15 cellular contexts compared by ENCODE assay signal in the genomic region with DNA sequence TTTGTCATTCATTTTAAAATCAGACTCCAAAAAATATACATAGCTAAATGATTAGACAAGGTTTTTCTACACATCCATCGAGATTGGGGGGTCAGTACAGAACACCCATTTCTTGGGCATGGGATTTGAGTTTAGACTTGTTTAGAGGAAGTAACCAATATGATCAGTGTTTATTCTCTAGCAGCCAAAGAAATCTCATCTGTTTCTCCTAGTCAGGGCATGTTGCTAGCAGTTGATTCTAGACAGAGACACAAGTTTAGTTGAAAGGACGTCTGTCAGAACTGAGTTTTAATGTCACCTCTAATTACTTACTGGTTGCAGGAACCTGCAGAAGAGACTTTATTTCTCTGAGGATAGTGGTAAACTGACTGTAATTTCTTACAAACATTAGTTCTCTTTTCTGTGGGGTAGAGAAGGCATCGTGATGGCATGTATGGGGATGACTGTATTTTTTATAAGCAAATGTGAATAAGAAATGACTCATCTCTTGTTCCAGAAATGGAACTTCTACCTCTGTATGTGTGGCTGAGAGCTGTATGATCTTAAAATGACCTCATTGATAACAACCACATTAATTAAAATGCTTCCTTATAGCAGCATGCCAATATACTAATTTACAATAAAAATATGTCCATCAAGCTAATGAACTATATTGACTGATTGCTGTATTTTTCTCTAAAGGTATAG. TPM values are rescaled to one million over a fixed set of nuclear protein-coding genes. Genes with fewer than 3 reads are reported as not detected.
DNase-seq lines count a peak whose midpoint lies in the region; ATAC-seq and TF ChIP-seq lines count a peak whose summit lies in the region.
"Had no signal": no experiment of that assay in that cellular context is flagged by ENCODE, and none has a peak within 500 bp of the region (broad histone marks: within the 10 kb centered on the region; RNA-seq: fewer than 3 reads in every experiment).

No MANE protein-coding gene starts in this region.

- WGBS in stomach, 5 donors: 16 to 32% (median 25%) methylated on average over 3 of the region's 3 CpGs

- H3K9me3 Mint-ChIP-seq in activated T-cell treated with anti-CD3 and anti-CD28 coated beads, Interleukin-2, amount 50 U/mL, for 4 hours: no peaks in the 10 kb centered on the region
- H3K9me3 Mint-ChIP-seq: T-helper 1 cell treated with Interleukin-12 subunit alpha and Interleukin-12 subunit beta and Interleukin-4 antibody, amounts not matched to agents 30 μg/mL and 1 μg/mL, for 36 hours had no signal

- peaks cover 45% of the 10 kb centered on the region for H3K4me1 ChIP-seq in RWPE2 (ENCODE audit: insufficient read depth, poor library complexity, severe bottlenecking)
- H3K4me1 ChIP-seq in stomach: peaks cover 18 to 50% (median 30%) of the 10 kb centered on the region in 4 donors
- no peaks in the 10 kb centered on the region for H3K4me1 ChIP-seq in right atrium auricular region
- H3K4me1 ChIP-seq: vagina had no signal

- H3K27me3 Mint-ChIP-seq in activated T-cell treated with anti-CD3 and anti-CD28 coated beads, Interleukin-2, amount 50 U/mL, for 4 hours (ENCODE audit: low read depth): peaks cover 8% of the 10 kb centered on the region

- H3K27me3 ChIP-seq in RWPE2 (ENCODE audit: insufficient read depth, poor library complexity, severe bottlenecking): no peaks in the 10 kb centered on the region
- H3K27me3 ChIP-seq in stomach: no peaks in the 10 kb centered on the region
- no peaks in the 10 kb centered on the region for H3K27me3 ChIP-seq in right atrium auricular region
- H3K27me3 ChIP-seq: vagina had no signal

- H3K36me3 ChIP-seq in RWPE2 (ENCODE audit: low read depth) (no peaks in the 10 kb centered on the region), stomach (no peaks in the 10 kb centered on the region), right atrium auricular region (no peaks in the 10 kb centered on the region)
- H3K36me3 ChIP-seq: vagina had no signal

- H3K27ac ChIP-seq in RWPE2 (ENCODE audit: poor library complexity, severe bottlenecking) (peak overlapping the region; percentile 67), stomach (peak overlapping the region in 4 of 5 donors; percentile 19 to 82 (median 52)), right atrium auricular region (no peak overlapping the region)
- H3K27ac ChIP-seq: vagina had no signal

- no peaks in the 10 kb centered on the region for H3K36me3 Mint-ChIP-seq in activated T-cell treated with anti-CD3 and anti-CD28 coated beads, Interleukin-2, amount 50 U/mL, for 4 hours (ENCODE audit: insufficient read depth)

- peak overlapping the region; percentile 25 for H3K4me3 Mint-ChIP-seq in activated T-cell treated with anti-CD3 and anti-CD28 coated beads, Interleukin-2, amount 50 U/mL, for 4 hours
- H3K4me3 Mint-ChIP-seq: T-helper 1 cell treated with Interleukin-12 subunit alpha and Interleukin-12 subunit beta and Interleukin-4 antibody, amounts not matched to agents 30 μg/mL and 1 μg/mL, for 36 hours had no signal

- peak; percentile 89 to 90 for ATAC-seq in activated T-cell treated with anti-CD3 and anti-CD28 coated beads, Interleukin-2, amount 50 U/mL, for 4 hours
- peak; percentile 87 for ATAC-seq in RWPE2 (ENCODE audit: low read depth)

- DNase-seq in activated T-cell treated with anti-CD3 and anti-CD28 coated beads, Interleukin-2, amount 50 U/mL, for 4 hours: no peak
- DNase-seq in activated T-cell treated with anti-CD3 and anti-CD28 coated beads for 4 hours (no peak), RWPE2 (ENCODE audit: low spot score) (no peak), glomerular visceral epithelial cell (ENCODE audit: extremely low spot score) (peak; percentile 30), stomach (no peak), NCI-H146 treated with DMSO at 0.1 percent for 48 hours (lab: John Stamatoyannopoulos, UW; ENCODE audit: unreplicated experiment) (no peak), NCI-H2196 (lab: John Stamatoyannopoulos, UW; ENCODE audit: unreplicated experiment) (no peak), right atrium auricular region (ENCODE audit: low spot score) (no peak)
- DNase-seq: activated CD4-positive, alpha-beta T cell treated with anti-CD3 and anti-CD28 coated beads for 4 hours; activated gamma-delta T cell; DMS153; NCI-H2227 treated with DMSO at 0.1 percent for 48 hours; occipital lobe had no signal

- intact Hi-C loops in stomach (cut with DNase I; ENCODE audit: low total_unique reads): no loop called here

- peaks cover 8% of the 10 kb centered on the region for H3K4me1 Mint-ChIP-seq in activated T-cell treated with anti-CD3 and anti-CD28 coated beads, Interleukin-2, amount 50 U/mL, for 4 hours (ENCODE audit: low read depth)

- H3K4me3 ChIP-seq in RWPE2 (ENCODE audit: severe bottlenecking): no peak overlapping the region
- no peak overlapping the region for H3K4me3 ChIP-seq in stomach
- H3K4me3 ChIP-seq in right atrium auricular region: no peak overlapping the region
- H3K4me3 ChIP-seq: vagina had no signal

- no peak for TF ChIP-seq CTCF in RWPE2 (IDR thresholded peaks at IDR 0.05; ENCODE audit: poor library complexity, severe bottlenecking)
- TF ChIP-seq CTCF in stomach (IDR thresholded peaks at IDR 0.05): no peak
- TF ChIP-seq CTCF in right atrium auricular region (IDR thresholded peaks at IDR 0.05): no peak

- TF ChIP-seq POLR2A in stomach (IDR thresholded peaks at IDR 0.05): no peak

- no peak for TF ChIP-seq EP300 in stomach (IDR thresholded peaks at IDR 0.05)

- H3K9me3 ChIP-seq in RWPE2 (ENCODE audit: severe bottlenecking) (no peaks in the 10 kb centered on the region), stomach (no peaks in the 10 kb centered on the region), right atrium auricular region (no peaks in the 10 kb centered on the region)
- H3K9me3 ChIP-seq: vagina had no signal

RNA-seq across cellular contexts. Expression of a gene that starts 30.6 kb away (rescaled TPM):
- total RNA-seq in activated T-cell treated with anti-CD3 and anti-CD28 coated beads, Interleukin-2, amount 50 U/mL, for 4 hours: under 1 TPM in 1 of 3 donors, not detected in 2; 0.28 TPM
- total RNA-seq in stomach (100 to 1,000 TPM in 1 of 5 donors, 10 to 100 TPM in 2, 1 to 10 TPM in 2; 2.3 to 302 (median 38.0) TPM), right atrium auricular region (10 to 100 TPM; 13.2 to 16.8 TPM)
- polyA plus RNA-seq in stomach: 10 to 100 TPM in 2 of 3 donors, 1 to 10 TPM in 1; 7.2 to 22.5 (median 21.4) TPM

Comparison
In these comparisons a context has a peak if more than half of its experiments do, and no peak if none do; other contexts are left out.
1. H3K27ac ChIP-seq: peak in RWPE2 (single experiment) and stomach (4 of 5); none in right atrium auricular region (0 of 2).